Comparison of ENCODE assay signal across 1 cellular context in genomic region chr10:60989400-60989876, GRCh38.
TF ChIP-seq lines count a peak whose summit lies in the region.

No MANE protein-coding gene starts in this region.

TF ChIP-seq in K562, 482 proteins besides CTCF, POLR2A, EP300 and RAD21 (continued from another document and continues in another):
- peak; percentile 73 for TF ChIP-seq SMARCE1 (IDR thresholded peaks at IDR 0.05)
- TF ChIP-seq TAF1 (IDR thresholded peaks at IDR 0.05; ENCODE audit: control insufficient read depth, extremely low read depth, insufficient read depth, low read length, severe bottlenecking) = no peak
- TF ChIP-seq TEAD1 (CRISPR knock-in tag; IDR thresholded peaks at IDR 0.05) = no peak
- TF ChIP-seq ADNP (tag; IDR thresholded peaks at IDR 0.05) = peak; percentile 68
- TF ChIP-seq MTF1 (CRISPR knock-in tag; IDR thresholded peaks at IDR 0.05; ENCODE audit: borderline replicate concordance) = no peak
- no peak; the same call in 1 of the 2 replicates for TF ChIP-seq MTA3 (IDR thresholded peaks at IDR 0.05; ENCODE audit: borderline replicate concordance)
- no peak for TF ChIP-seq PTBP1 (IDR thresholded peaks at IDR 0.05; ENCODE audit: low read depth, low read length)
- no peak for TF ChIP-seq BCL6 (CRISPR knock-in tag; IDR thresholded peaks at IDR 0.05)
- no peak for TF ChIP-seq IFI16 (CRISPR knock-in tag; IDR thresholded peaks at IDR 0.05)
- TF ChIP-seq CHD4 (IDR thresholded peaks at IDR 0.05; ENCODE audit: insufficient read depth, insufficient replicate concordance, low read depth, low read length, poor library complexity, severe bottlenecking) = no peak
- TF ChIP-seq TCF7 (IDR thresholded peaks at IDR 0.05; ENCODE audit: borderline replicate concordance) = no peak
- no peak for TF ChIP-seq DMBX1 (CRISPR knock-in tag; IDR thresholded peaks at IDR 0.05; ENCODE audit: borderline replicate concordance)
- TF ChIP-seq HMBOX1 (IDR thresholded peaks at IDR 0.05) = no peak; the same call in 1 of the 2 replicates
- TF ChIP-seq GTF2A2 (tag; IDR thresholded peaks at IDR 0.05) = no peak
- peak; percentile 82 for TF ChIP-seq CBFA2T3 (IDR thresholded peaks at IDR 0.05)
- no peak for TF ChIP-seq HNRNPL (IDR thresholded peaks at IDR 0.05; ENCODE audit: low read depth, low read length)
- TF ChIP-seq, protein P1, sequence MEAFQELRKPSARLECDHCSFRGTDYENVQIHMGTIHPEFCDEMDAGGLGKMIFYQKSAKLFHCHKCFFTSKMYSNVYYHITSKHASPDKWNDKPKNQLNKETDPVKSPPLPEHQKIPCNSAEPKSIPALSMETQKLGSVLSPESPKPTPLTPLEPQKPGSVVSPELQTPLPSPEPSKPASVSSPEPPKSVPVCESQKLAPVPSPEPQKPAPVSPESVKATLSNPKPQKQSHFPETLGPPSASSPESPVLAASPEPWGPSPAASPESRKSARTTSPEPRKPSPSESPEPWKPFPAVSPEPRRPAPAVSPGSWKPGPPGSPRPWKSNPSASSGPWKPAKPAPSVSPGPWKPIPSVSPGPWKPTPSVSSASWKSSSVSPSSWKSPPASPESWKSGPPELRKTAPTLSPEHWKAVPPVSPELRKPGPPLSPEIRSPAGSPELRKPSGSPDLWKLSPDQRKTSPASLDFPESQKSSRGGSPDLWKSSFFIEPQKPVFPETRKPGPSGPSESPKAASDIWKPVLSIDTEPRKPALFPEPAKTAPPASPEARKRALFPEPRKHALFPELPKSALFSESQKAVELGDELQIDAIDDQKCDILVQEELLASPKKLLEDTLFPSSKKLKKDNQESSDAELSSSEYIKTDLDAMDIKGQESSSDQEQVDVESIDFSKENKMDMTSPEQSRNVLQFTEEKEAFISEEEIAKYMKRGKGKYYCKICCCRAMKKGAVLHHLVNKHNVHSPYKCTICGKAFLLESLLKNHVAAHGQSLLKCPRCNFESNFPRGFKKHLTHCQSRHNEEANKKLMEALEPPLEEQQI (IDR thresholded peaks at IDR 0.05) = peak; percentile 96
- TF ChIP-seq CTBP1 (IDR thresholded peaks at IDR 0.05; ENCODE audit: borderline replicate concordance) = peak; percentile 48; the same call in 1 of the 2 replicates
- peak; percentile 65 for TF ChIP-seq BCOR (IDR thresholded peaks at IDR 0.05)
- TF ChIP-seq TAL1 (IDR thresholded peaks at IDR 0.05) = peak; percentile 41; the same call in 1 of the 2 replicates
- TF ChIP-seq BRD4 (IDR thresholded peaks at IDR 0.05) = no peak
- TF ChIP-seq ZBTB2 (IDR thresholded peaks at IDR 0.05) = no peak
- no peak for TF ChIP-seq ESRRB (CRISPR knock-in tag; IDR thresholded peaks at IDR 0.05; ENCODE audit: borderline replicate concordance)
- no peak for TF ChIP-seq KAT7 (CRISPR knock-in tag; IDR thresholded peaks at IDR 0.05; ENCODE audit: borderline replicate concordance)
- no peak for TF ChIP-seq CEBPZ (IDR thresholded peaks at IDR 0.05; ENCODE audit: borderline replicate concordance, low read depth, low read length)
- no peak for TF ChIP-seq GTF2F1 (IDR thresholded peaks at IDR 0.05; ENCODE audit: low read depth, low read length)
- TF ChIP-seq KDM4B (IDR thresholded peaks at IDR 0.05; ENCODE audit: borderline replicate concordance in 2 of 2, low read depth in 1 of 2) = no peak
- no peak for TF ChIP-seq ZNF740 (CRISPR knock-in tag; IDR thresholded peaks at IDR 0.05)
- TF ChIP-seq ZNF740 (tag; IDR thresholded peaks at IDR 0.05) = no peak
- no peak for TF ChIP-seq CAMTA2 (CRISPR knock-in tag; conservative IDR thresholded peaks at IDR 0.05)
- TF ChIP-seq, protein P2, sequence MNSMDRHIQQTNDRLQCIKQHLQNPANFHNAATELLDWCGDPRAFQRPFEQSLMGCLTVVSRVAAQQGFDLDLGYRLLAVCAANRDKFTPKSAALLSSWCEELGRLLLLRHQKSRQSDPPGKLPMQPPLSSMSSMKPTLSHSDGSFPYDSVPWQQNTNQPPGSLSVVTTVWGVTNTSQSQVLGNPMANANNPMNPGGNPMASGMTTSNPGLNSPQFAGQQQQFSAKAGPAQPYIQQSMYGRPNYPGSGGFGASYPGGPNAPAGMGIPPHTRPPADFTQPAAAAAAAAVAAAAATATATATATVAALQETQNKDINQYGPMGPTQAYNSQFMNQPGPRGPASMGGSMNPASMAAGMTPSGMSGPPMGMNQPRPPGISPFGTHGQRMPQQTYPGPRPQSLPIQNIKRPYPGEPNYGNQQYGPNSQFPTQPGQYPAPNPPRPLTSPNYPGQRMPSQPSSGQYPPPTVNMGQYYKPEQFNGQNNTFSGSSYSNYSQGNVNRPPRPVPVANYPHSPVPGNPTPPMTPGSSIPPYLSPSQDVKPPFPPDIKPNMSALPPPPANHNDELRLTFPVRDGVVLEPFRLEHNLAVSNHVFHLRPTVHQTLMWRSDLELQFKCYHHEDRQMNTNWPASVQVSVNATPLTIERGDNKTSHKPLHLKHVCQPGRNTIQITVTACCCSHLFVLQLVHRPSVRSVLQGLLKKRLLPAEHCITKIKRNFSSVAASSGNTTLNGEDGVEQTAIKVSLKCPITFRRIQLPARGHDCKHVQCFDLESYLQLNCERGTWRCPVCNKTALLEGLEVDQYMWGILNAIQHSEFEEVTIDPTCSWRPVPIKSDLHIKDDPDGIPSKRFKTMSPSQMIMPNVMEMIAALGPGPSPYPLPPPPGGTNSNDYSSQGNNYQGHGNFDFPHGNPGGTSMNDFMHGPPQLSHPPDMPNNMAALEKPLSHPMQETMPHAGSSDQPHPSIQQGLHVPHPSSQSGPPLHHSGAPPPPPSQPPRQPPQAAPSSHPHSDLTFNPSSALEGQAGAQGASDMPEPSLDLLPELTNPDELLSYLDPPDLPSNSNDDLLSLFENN (IDR thresholded peaks at IDR 0.05; ENCODE audit: low read depth in 2 of 2, low read length in 2 of 2) = no peak
- TF ChIP-seq ZBTB7A (IDR thresholded peaks at IDR 0.05; ENCODE audit: borderline replicate concordance, control insufficient read depth, low read depth, low read length) = no peak
- TF ChIP-seq, protein P3, sequence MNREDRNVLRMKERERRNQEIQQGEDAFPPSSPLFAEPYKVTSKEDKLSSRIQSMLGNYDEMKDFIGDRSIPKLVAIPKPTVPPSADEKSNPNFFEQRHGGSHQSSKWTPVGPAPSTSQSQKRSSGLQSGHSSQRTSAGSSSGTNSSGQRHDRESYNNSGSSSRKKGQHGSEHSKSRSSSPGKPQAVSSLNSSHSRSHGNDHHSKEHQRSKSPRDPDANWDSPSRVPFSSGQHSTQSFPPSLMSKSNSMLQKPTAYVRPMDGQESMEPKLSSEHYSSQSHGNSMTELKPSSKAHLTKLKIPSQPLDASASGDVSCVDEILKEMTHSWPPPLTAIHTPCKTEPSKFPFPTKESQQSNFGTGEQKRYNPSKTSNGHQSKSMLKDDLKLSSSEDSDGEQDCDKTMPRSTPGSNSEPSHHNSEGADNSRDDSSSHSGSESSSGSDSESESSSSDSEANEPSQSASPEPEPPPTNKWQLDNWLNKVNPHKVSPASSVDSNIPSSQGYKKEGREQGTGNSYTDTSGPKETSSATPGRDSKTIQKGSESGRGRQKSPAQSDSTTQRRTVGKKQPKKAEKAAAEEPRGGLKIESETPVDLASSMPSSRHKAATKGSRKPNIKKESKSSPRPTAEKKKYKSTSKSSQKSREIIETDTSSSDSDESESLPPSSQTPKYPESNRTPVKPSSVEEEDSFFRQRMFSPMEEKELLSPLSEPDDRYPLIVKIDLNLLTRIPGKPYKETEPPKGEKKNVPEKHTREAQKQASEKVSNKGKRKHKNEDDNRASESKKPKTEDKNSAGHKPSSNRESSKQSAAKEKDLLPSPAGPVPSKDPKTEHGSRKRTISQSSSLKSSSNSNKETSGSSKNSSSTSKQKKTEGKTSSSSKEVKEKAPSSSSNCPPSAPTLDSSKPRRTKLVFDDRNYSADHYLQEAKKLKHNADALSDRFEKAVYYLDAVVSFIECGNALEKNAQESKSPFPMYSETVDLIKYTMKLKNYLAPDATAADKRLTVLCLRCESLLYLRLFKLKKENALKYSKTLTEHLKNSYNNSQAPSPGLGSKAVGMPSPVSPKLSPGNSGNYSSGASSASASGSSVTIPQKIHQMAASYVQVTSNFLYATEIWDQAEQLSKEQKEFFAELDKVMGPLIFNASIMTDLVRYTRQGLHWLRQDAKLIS (CRISPR knock-in tag; IDR thresholded peaks at IDR 0.05) = no peak
- no peak for TF ChIP-seq STAT5A (IDR thresholded peaks at IDR 0.05; ENCODE audit: borderline replicate concordance, low read length)
- TF ChIP-seq ELK1 (CRISPR knock-in tag; IDR thresholded peaks at IDR 0.05) = no peak
- no peak for TF ChIP-seq PATZ1 (CRISPR knock-in tag; IDR thresholded peaks at IDR 0.05; ENCODE audit: borderline replicate concordance)
- TF ChIP-seq, protein P4, sequence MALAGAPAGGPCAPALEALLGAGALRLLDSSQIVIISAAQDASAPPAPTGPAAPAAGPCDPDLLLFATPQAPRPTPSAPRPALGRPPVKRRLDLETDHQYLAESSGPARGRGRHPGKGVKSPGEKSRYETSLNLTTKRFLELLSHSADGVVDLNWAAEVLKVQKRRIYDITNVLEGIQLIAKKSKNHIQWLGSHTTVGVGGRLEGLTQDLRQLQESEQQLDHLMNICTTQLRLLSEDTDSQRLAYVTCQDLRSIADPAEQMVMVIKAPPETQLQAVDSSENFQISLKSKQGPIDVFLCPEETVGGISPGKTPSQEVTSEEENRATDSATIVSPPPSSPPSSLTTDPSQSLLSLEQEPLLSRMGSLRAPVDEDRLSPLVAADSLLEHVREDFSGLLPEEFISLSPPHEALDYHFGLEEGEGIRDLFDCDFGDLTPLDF (CRISPR knock-in tag; IDR thresholded peaks at IDR 0.05) = no peak
- TF ChIP-seq PHB (CRISPR knock-in tag; IDR thresholded peaks at IDR 0.05) = no peak
- no peak for TF ChIP-seq CHD2 (IDR thresholded peaks at IDR 0.05; ENCODE audit: low read depth, low read length)
- no peak for TF ChIP-seq ZNF143 (CRISPR knock-in tag; IDR thresholded peaks at IDR 0.05)
- no peak for TF ChIP-seq ZNF77 (CRISPR knock-in tag; IDR thresholded peaks at IDR 0.05)
- no peak for TF ChIP-seq TAF7 (tag; IDR thresholded peaks at IDR 0.05)
